In genomic region chr13:46178821-46179220, GRCh38 we compare ENCODE assay signal across 9 cellular contexts. TPM values are rescaled to one million over a fixed set of nuclear protein-coding genes. Genes with fewer than 3 reads are reported as not detected.
A peak's percentile ranks its signal among the peaks of the same experiment; 100 is the strongest.
DNase-seq lines count a peak whose midpoint lies in the region; ATAC-seq and FAIRE-seq lines count a peak whose summit lies in the region.
"Had no signal": no experiment of that assay in that cellular context is flagged by ENCODE, and none has a peak within 500 bp of the region (broad histone marks: within the 10 kb centered on the region; RNA-seq: fewer than 3 reads in every experiment).

No MANE protein-coding gene starts in this region.

- H3K36me3 Mint-ChIP-seq in activated naive CD8-positive, alpha-beta T cell treated with anti-CD3 and anti-CD28 coated beads for 36 hours = peaks cover 61% of the 10 kb centered on the region

- peaks cover 81% of the 10 kb centered on the region for H3K4me1 ChIP-seq in Karpas-422 (ENCODE audit: low read length)
- H3K4me1 ChIP-seq in skeletal muscle tissue (ENCODE audit: control insufficient read depth in 3 of 3, insufficient read depth in 3 of 3, low read length in 3 of 3) = no peaks in the 10 kb centered on the region

- FAIRE-seq in frontal cortex (lab: Jason Lieb, UNC) = no peak

- H3K9me3 Mint-ChIP-seq in activated naive CD8-positive, alpha-beta T cell treated with anti-CD3 and anti-CD28 coated beads for 36 hours = no peaks in the 10 kb centered on the region

- H3K4me3 Mint-ChIP-seq in activated naive CD8-positive, alpha-beta T cell treated with anti-CD3 and anti-CD28 coated beads for 36 hours = peak overlapping the region; percentile 94

- DNase-seq in COLO829 (ENCODE audit: low spot score) (peak; percentile 77), Karpas-422 (no peak), frontal cortex (ENCODE audit: low spot score in 2 of 2) (no peak)
- DNase-seq in activated naive CD8-positive, alpha-beta T cell treated with anti-CD3 and anti-CD28 coated beads for 36 hours = no peak
- DNase-seq: COR-L47 had no signal

- H3K4me2 ChIP-seq in Karpas-422 (ENCODE audit: low read depth, low read length, poor library complexity, severe bottlenecking) = peak overlapping the region; percentile 96

- ATAC-seq in GM19351 (IDR thresholded peaks at IDR 0.05; ENCODE audit: unreplicated experiment) (no peak), HG02678 (IDR thresholded peaks at IDR 0.05; ENCODE audit: unreplicated experiment) (no peak)

- peaks cover 5% of the 10 kb centered on the region for H3K27me3 Mint-ChIP-seq in activated naive CD8-positive, alpha-beta T cell treated with anti-CD3 and anti-CD28 coated beads for 36 hours

- H3K4me3 ChIP-seq in Karpas-422 (ENCODE audit: low read length) (peak overlapping the region; percentile 90), skeletal muscle tissue (ENCODE audit: low read length in 3 of 3) (no peak overlapping the region)

- peaks cover 88% of the 10 kb centered on the region for H3K79me2 ChIP-seq in Karpas-422 (ENCODE audit: low read length)

- no peaks in the 10 kb centered on the region for H3K9me2 ChIP-seq in Karpas-422 (replicated peaks; ENCODE audit: insufficient read depth, low read length)

- H3K9ac ChIP-seq in Karpas-422 (ENCODE audit: low read length) = peak overlapping the region; percentile 84
- no peak overlapping the region for H3K9ac ChIP-seq in skeletal muscle tissue (ENCODE audit: low read depth in 1 of 3, low read length in 3 of 3)

- H4K20me1 ChIP-seq in Karpas-422 (ENCODE audit: insufficient read depth, low read depth, low read length) = peaks cover 52% of the 10 kb centered on the region

- no peaks in the 10 kb centered on the region for H3K27me3 ChIP-seq in Karpas-422 (ENCODE audit: low read length)
- no peaks in the 10 kb centered on the region for H3K27me3 ChIP-seq in skeletal muscle tissue (ENCODE audit: control insufficient read depth in 3 of 3, insufficient read depth in 3 of 3, low read length in 3 of 3)

- H3K27ac Mint-ChIP-seq in activated naive CD8-positive, alpha-beta T cell treated with anti-CD3 and anti-CD28 coated beads for 36 hours = peak overlapping the region; percentile 98

- H3K36me3 ChIP-seq in Karpas-422 (ENCODE audit: insufficient read depth, low read length) (peaks cover 42% of the 10 kb centered on the region; the same call in 1 of the 2 replicates), skeletal muscle tissue (ENCODE audit: control insufficient read depth in 3 of 3, insufficient read depth in 3 of 3, low read length in 3 of 3) (no peaks in the 10 kb centered on the region)

- H3K9me3 ChIP-seq in Karpas-422 (ENCODE audit: low read length) (no peaks in the 10 kb centered on the region), skeletal muscle tissue (ENCODE audit: control insufficient read depth in 3 of 3, low read length in 3 of 3) (no peaks in the 10 kb centered on the region)

- no peak overlapping the region for H2AFZ ChIP-seq in Karpas-422 (ENCODE audit: low read length)

- H3K4me1 Mint-ChIP-seq in activated naive CD8-positive, alpha-beta T cell treated with anti-CD3 and anti-CD28 coated beads for 36 hours = peaks cover 64% of the 10 kb centered on the region

- peak overlapping the region; percentile 99 for H3K27ac ChIP-seq in Karpas-422 (ENCODE audit: low read length)
- H3K27ac ChIP-seq in skeletal muscle tissue (ENCODE audit: low read depth, low read length) = peak overlapping the region; percentile 38

RNA-seq across cellular contexts. Expression of gene LCP1, which starts 3.2 kb away (rescaled TPM):
- total RNA-seq in Karpas-422 (2014; rRNA removed; shearing (Covaris generic); ENCODE audit: low replicate concordance) = 352 and 415 TPM in 2 replicates
- 100 to 1,000 TPM; 886 to 901 TPM for total RNA-seq in activated naive CD8-positive, alpha-beta T cell treated with anti-CD3 and anti-CD28 coated beads for 36 hours
- total RNA-seq in skeletal muscle tissue (25.6 TPM), frontal cortex (6.1 TPM)

RNA-seq across cellular contexts. Expression of gene LRRC63, which starts 32.9 kb away (rescaled TPM):
- not detected in 2 replicates for total RNA-seq in Karpas-422 (2014; rRNA removed; shearing (Covaris generic); ENCODE audit: low replicate concordance)
- total RNA-seq in activated naive CD8-positive, alpha-beta T cell treated with anti-CD3 and anti-CD28 coated beads for 36 hours = under 1 TPM; 0.14 to 0.56 TPM
- total RNA-seq in skeletal muscle tissue (not detected), frontal cortex (2.0 TPM)
- total RNA-seq: pulmonary artery endothelial cell had no signal

Comparison
In these comparisons a context has a peak if more than half of its experiments do, and no peak if none do; other contexts are left out.
1. RNA of gene LCP1, which starts 3.2 kb away (total RNA-seq): 886 to 901 TPM in activated naive CD8-positive, alpha-beta T cell treated with anti-CD3 and anti-CD28 coated beads for 36 hours and 352 to 415 TPM in Karpas-422; 25.6 TPM in skeletal muscle tissue (single experiment) and 6.1 TPM in frontal cortex (single experiment); every median in the first group is over 10 times any median in the second.